21 cellular contexts compared by ENCODE assay signal in genomic region chr6:17908831-17909230, GRCh38.
DNase-seq lines count a peak whose midpoint lies in the region; ATAC-seq, FAIRE-seq and TF ChIP-seq lines count a peak whose summit lies in the region.
"Had no signal": no experiment of that assay in that cellular context is flagged by ENCODE, and none has a peak within 500 bp of the region (broad histone marks: within the 10 kb centered on the region; RNA-seq: fewer than 3 reads in every experiment).

No MANE protein-coding gene starts in this region.

- no peak overlapping the region for H3K4me3 Mint-ChIP-seq in activated naive CD8-positive, alpha-beta T cell treated with anti-CD3 and anti-CD28 coated beads, Interleukin-2, amount 10 ng/mL, durations not matched to agents 7 days and 5 days
- H3K4me3 Mint-ChIP-seq in activated naive CD8-positive, alpha-beta T cell treated with anti-CD3 and anti-CD28 coated beads for 36 hours = no peak overlapping the region
- no peak overlapping the region for H3K4me3 Mint-ChIP-seq in activated T-helper 1 cell treated with anti-CD3 and anti-CD28 coated beads, Interleukin-12 subunit alpha, Interleukin-12 subunit beta, Interleukin-2, Interleukin-4 antibody, amounts not matched to agents 30 ng/mL and 10 ng/mL and 1 ng/mL, durations not matched to agents 14 hours and 24 hours and 36 hours
- H3K4me3 Mint-ChIP-seq: activated CD8-positive, alpha-beta T cell treated with anti-CD3 and anti-CD28 coated beads for 36 hours; T-helper 1 cell treated with Interleukin-12 subunit alpha and Interleukin-12 subunit beta and Interleukin-4 antibody, amounts not matched to agents 30 μg/mL and 1 μg/mL, for 36 hours had no signal

- DNase-seq in activated naive CD8-positive, alpha-beta T cell treated with anti-CD3 and anti-CD28 coated beads, Interleukin-2, amount 10 ng/mL, durations not matched to agents 7 days and 5 days = no peak
- no peak for DNase-seq in activated naive CD8-positive, alpha-beta T cell treated with anti-CD3 and anti-CD28 coated beads for 36 hours
- DNase-seq in amniotic epithelial cell (ENCODE audit: low read depth) (peak; percentile 19), HepG2 (ENCODE audit: low spot score) (peak; percentile 56), upper lobe of left lung (no peak), NCI-H2107 treated with DMSO at 0.1 percent for 48 hours (lab: John Stamatoyannopoulos, UW; ENCODE audit: unreplicated experiment) (no peak), dermis blood vessel endothelial cell (no peak)
- DNase-seq in activated T-helper 1 cell treated with anti-CD3 and anti-CD28 coated beads, Interleukin-12 subunit alpha, Interleukin-12 subunit beta, Interleukin-2, Interleukin-4 antibody, amounts not matched to agents 30 ng/mL and 10 ng/mL and 1 ng/mL, durations not matched to agents 14 hours and 24 hours and 36 hours (ENCODE audit: low spot score) = no peak
- DNase-seq: activated CD8-positive, alpha-beta T cell treated with anti-CD3 and anti-CD28 coated beads for 36 hours; activated T-cell treated with anti-CD3 and anti-CD28 coated beads, Interleukin-2, amount 50 U/mL, for 48 hours; C1 segment of cervical spinal cord; DMS53; NCI-H187 treated with DMSO at 0.1 percent for 48 hours; SIG-M5; stimulated activated naive CD8-positive, alpha-beta T cell treated with anti-CD3 and anti-CD28 coated beads, Interleukin-15, Interleukin-2, amounts not matched to agents 100 U/mL and 50 U/mL, for 24 hours had no signal

- H3K4me1 ChIP-seq in HepG2 (ENCODE audit: insufficient read depth, low read length) = peaks cover 19% of the 10 kb centered on the region
- H3K4me1 ChIP-seq in upper lobe of left lung = peaks cover 45 to 53% (median 47%) of the 10 kb centered on the region in 4 donors

- H3K27ac ChIP-seq in HepG2 (ENCODE audit: extremely low read length, insufficient read depth, low read length) = peak overlapping the region; percentile 15
- H3K27ac ChIP-seq in upper lobe of left lung = peak overlapping the region; percentile 69 to 82 (median 74)
- H3K27ac ChIP-seq: cardiac muscle cell had no signal

- in situ Hi-C loops in HepG2 (cut with HindIII; ENCODE audit: extremely low pct_ligation_motif_present, low pct_unique_long_range_greater_than_20kb) = no loop called here

- no peak for TF ChIP-seq EP300 in HepG2 (IDR thresholded peaks at IDR 0.05; ENCODE audit: low read depth in 2 of 2, low read length in 2 of 2)
- no peak for TF ChIP-seq EP300 in HepG2 (CRISPR knock-in tag; IDR thresholded peaks at IDR 0.05; ENCODE audit: borderline replicate concordance)
- no peak for TF ChIP-seq EP300 in upper lobe of left lung (IDR thresholded peaks at IDR 0.05)

- no peak overlapping the region for H3K4me2 ChIP-seq in HepG2 (ENCODE audit: low read depth, low read length)
- H3K4me2 ChIP-seq: hepatocyte had no signal

- WGBS in HepG2 (ENCODE audit: low lambda C conversion rate) = 57% methylated on average over 4 of the region's 4 CpGs
- WGBS in upper lobe of left lung, 2 donors = 62 to 78% methylated on average over 4 of the region's 4 CpGs

- intact Hi-C loops in HepG2 (cut with micrococcal nuclease; ENCODE audit: unreplicated experiment) = no loop called here
- intact Hi-C loops in activated T-helper 1 cell treated with anti-CD3 and anti-CD28 coated beads, Interleukin-12 subunit alpha, Interleukin-12 subunit beta, Interleukin-2, Interleukin-4 antibody, amounts not matched to agents 30 ng/mL and 10 ng/mL and 1 ng/mL, durations not matched to agents 14 hours and 24 hours and 36 hours (cut with micrococcal nuclease) = no loop called here

- peaks cover 24% of the 10 kb centered on the region for H3K4me1 Mint-ChIP-seq in activated naive CD8-positive, alpha-beta T cell treated with anti-CD3 and anti-CD28 coated beads, Interleukin-2, amount 10 ng/mL, durations not matched to agents 7 days and 5 days
- peaks cover 12% of the 10 kb centered on the region for H3K4me1 Mint-ChIP-seq in activated naive CD8-positive, alpha-beta T cell treated with anti-CD3 and anti-CD28 coated beads for 36 hours
- H3K4me1 Mint-ChIP-seq in activated T-helper 1 cell treated with anti-CD3 and anti-CD28 coated beads, Interleukin-12 subunit alpha, Interleukin-12 subunit beta, Interleukin-2, Interleukin-4 antibody, amounts not matched to agents 30 ng/mL and 10 ng/mL and 1 ng/mL, durations not matched to agents 14 hours and 24 hours and 36 hours (ENCODE audit: low read depth) = peaks cover 22% of the 10 kb centered on the region

- no peak for FAIRE-seq in HepG2 (lab: Jason Lieb, UNC)
- FAIRE-seq: islet of Langerhans had no signal

- TF ChIP-seq POLR2A in HepG2 (IDR thresholded peaks at IDR 0.05; ENCODE audit: insufficient read depth in 1 of 2, low read depth in 2 of 2, low read length in 2 of 2) (no peak), upper lobe of left lung (IDR thresholded peaks at IDR 0.05) (no peak)

- no peaks in the 10 kb centered on the region for H4K20me1 ChIP-seq in HepG2 (ENCODE audit: insufficient read depth, low read length)

- H3K9me3 Mint-ChIP-seq in activated naive CD8-positive, alpha-beta T cell treated with anti-CD3 and anti-CD28 coated beads, Interleukin-2, amount 10 ng/mL, durations not matched to agents 7 days and 5 days = peaks cover 11% of the 10 kb centered on the region
- H3K9me3 Mint-ChIP-seq in activated naive CD8-positive, alpha-beta T cell treated with anti-CD3 and anti-CD28 coated beads for 36 hours = peaks cover 3% of the 10 kb centered on the region
- peaks cover 8% of the 10 kb centered on the region for H3K9me3 Mint-ChIP-seq in activated T-helper 1 cell treated with anti-CD3 and anti-CD28 coated beads, Interleukin-12 subunit alpha, Interleukin-12 subunit beta, Interleukin-2, Interleukin-4 antibody, amounts not matched to agents 30 ng/mL and 10 ng/mL and 1 ng/mL, durations not matched to agents 14 hours and 24 hours and 36 hours
- H3K9me3 Mint-ChIP-seq: activated CD8-positive, alpha-beta T cell treated with anti-CD3 and anti-CD28 coated beads for 36 hours had no signal

- peaks cover 16% of the 10 kb centered on the region for H3K27me3 Mint-ChIP-seq in activated naive CD8-positive, alpha-beta T cell treated with anti-CD3 and anti-CD28 coated beads, Interleukin-2, amount 10 ng/mL, durations not matched to agents 7 days and 5 days
- H3K27me3 Mint-ChIP-seq in activated naive CD8-positive, alpha-beta T cell treated with anti-CD3 and anti-CD28 coated beads for 36 hours = peaks cover 24% of the 10 kb centered on the region
- H3K27me3 Mint-ChIP-seq in activated T-helper 1 cell treated with anti-CD3 and anti-CD28 coated beads, Interleukin-12 subunit alpha, Interleukin-12 subunit beta, Interleukin-2, Interleukin-4 antibody, amounts not matched to agents 30 ng/mL and 10 ng/mL and 1 ng/mL, durations not matched to agents 14 hours and 24 hours and 36 hours (ENCODE audit: insufficient read depth) = peaks cover 7% of the 10 kb centered on the region

- H3K36me3 ChIP-seq in HepG2 (replicated peaks in 1 of 2; ENCODE audit: control insufficient read depth in 1 of 2, insufficient read depth in 2 of 2, low read length in 2 of 2) (no peaks in the 10 kb centered on the region), upper lobe of left lung (no peaks in the 10 kb centered on the region)
- H3K36me3 ChIP-seq: cardiac muscle cell, tibial nerve had no signal

- H2AFZ ChIP-seq in HepG2 (ENCODE audit: low read length) = no peak overlapping the region
- H2AFZ ChIP-seq: hepatocyte had no signal

- CTCF ChIA-PET in HepG2 (lab: Yijun Ruan, JAX; ENCODE audit: low intra/inter-chr PET ratio, low total read pairs) = no interaction called here

- TF ChIP-seq CTCF in HepG2 (CRISPR knock-in tag; IDR thresholded peaks at IDR 0.05) (no peak), upper lobe of left lung (IDR thresholded peaks at IDR 0.05) (no peak)

- H3K4me3 ChIP-seq in HepG2 (replicated peaks in 1 of 3; ENCODE audit: insufficient read depth in 1 of 3, low read depth in 2 of 3, low read length in 3 of 3) = no peak overlapping the region
- no peak overlapping the region for H3K4me3 ChIP-seq in upper lobe of left lung
- H3K4me3 ChIP-seq: cardiac muscle cell, hepatocyte, tibial nerve had no signal

- TF ChIP-seq RAD21 in HepG2 (CRISPR knock-in tag; IDR thresholded peaks at IDR 0.05) = no peak

- no peaks in the 10 kb centered on the region for H3K9me3 ChIP-seq in HepG2 (ENCODE audit: low read length)
- no peaks in the 10 kb centered on the region for H3K9me3 ChIP-seq in upper lobe of left lung
- H3K9me3 ChIP-seq: tibial nerve had no signal

- H3K9ac ChIP-seq in HepG2 (ENCODE audit: insufficient read depth, low read depth, low read length) = no peak overlapping the region

- POLR2A ChIA-PET in activated naive CD8-positive, alpha-beta T cell treated with anti-CD3 and anti-CD28 coated beads, Interleukin-2, amount 10 ng/mL, durations not matched to agents 7 days and 5 days (lab: Charles Lee) = no interaction called here
- POLR2A ChIA-PET in HepG2 (lab: Yijun Ruan, JAX) = no interaction called here

- ATAC-seq in activated naive CD8-positive, alpha-beta T cell treated with anti-CD3 and anti-CD28 coated beads, Interleukin-2, amount 10 ng/mL, durations not matched to agents 7 days and 5 days (ENCODE audit: low read depth) = no peak
- ATAC-seq in HepG2 (peak; percentile 71), upper lobe of left lung (ENCODE audit: low FRiP score in 2 of 2) (peak in 1 of 2 donors; percentile 11)
- ATAC-seq: activated CD8-positive, alpha-beta T cell treated with anti-CD3 and anti-CD28 coated beads for 36 hours; activated naive CD4-positive, alpha-beta T cell treated with anti-CD3 and anti-CD28 coated beads, Interleukin-2, amount 50 U/mL, for 72 hours; stimulated activated naive CD8-positive, alpha-beta T cell treated with anti-CD3 and anti-CD28 coated beads, Interleukin-15, Interleukin-2, amounts not matched to agents 100 U/mL and 50 U/mL, for 24 hours had no signal

- H3K27ac Mint-ChIP-seq in activated naive CD8-positive, alpha-beta T cell treated with anti-CD3 and anti-CD28 coated beads, Interleukin-2, amount 10 ng/mL, durations not matched to agents 7 days and 5 days = peak overlapping the region; percentile 5
- no peak overlapping the region for H3K27ac Mint-ChIP-seq in activated naive CD8-positive, alpha-beta T cell treated with anti-CD3 and anti-CD28 coated beads for 36 hours
- no peak overlapping the region for H3K27ac Mint-ChIP-seq in activated T-helper 1 cell treated with anti-CD3 and anti-CD28 coated beads, Interleukin-12 subunit alpha, Interleukin-12 subunit beta, Interleukin-2, Interleukin-4 antibody, amounts not matched to agents 30 ng/mL and 10 ng/mL and 1 ng/mL, durations not matched to agents 14 hours and 24 hours and 36 hours
- H3K27ac Mint-ChIP-seq: activated CD8-positive, alpha-beta T cell treated with anti-CD3 and anti-CD28 coated beads for 36 hours; activated naive CD4-positive, alpha-beta T cell treated with anti-CD3 and anti-CD28 coated beads, Interleukin-2, amount 50 U/mL, for 72 hours; T-helper 1 cell treated with Interleukin-12 subunit alpha and Interleukin-12 subunit beta and Interleukin-4 antibody, amounts not matched to agents 30 μg/mL and 1 μg/mL, for 36 hours had no signal

- H3K79me2 ChIP-seq in HepG2 (ENCODE audit: insufficient read depth, low read length) = peaks cover 3% of the 10 kb centered on the region

- H3K27me3 ChIP-seq in HepG2 (ENCODE audit: control insufficient read depth in 1 of 2, insufficient read depth in 2 of 2, low read length in 2 of 2) (no peaks in the 10 kb centered on the region), upper lobe of left lung (no peaks in the 10 kb centered on the region)
- H3K27me3 ChIP-seq: cardiac muscle cell, hepatocyte, tibial nerve had no signal

- no TSS peak for BruUV-seq in HepG2 (replicated peaks; lab: Mats Ljungman, UMichigan)

- peaks cover 15% of the 10 kb centered on the region for H3K36me3 Mint-ChIP-seq in activated naive CD8-positive, alpha-beta T cell treated with anti-CD3 and anti-CD28 coated beads, Interleukin-2, amount 10 ng/mL, durations not matched to agents 7 days and 5 days
- H3K36me3 Mint-ChIP-seq in activated naive CD8-positive, alpha-beta T cell treated with anti-CD3 and anti-CD28 coated beads for 36 hours = no peaks in the 10 kb centered on the region
- H3K36me3 Mint-ChIP-seq in activated T-helper 1 cell treated with anti-CD3 and anti-CD28 coated beads, Interleukin-12 subunit alpha, Interleukin-12 subunit beta, Interleukin-2, Interleukin-4 antibody, amounts not matched to agents 30 ng/mL and 10 ng/mL and 1 ng/mL, durations not matched to agents 14 hours and 24 hours and 36 hours (ENCODE audit: low read depth) = no peaks in the 10 kb centered on the region

Comparison
In these comparisons a context has a peak if more than half of its experiments do, and no peak if none do; other contexts are left out.
1. DNase-seq: peak in amniotic epithelial cell (single experiment) and HepG2 (single experiment); none in activated naive CD8-positive, alpha-beta T cell treated with anti-CD3 and anti-CD28 coated beads, Interleukin-2, amount 10 ng/mL, durations not matched to agents 7 days and 5 days (single experiment), activated naive CD8-positive, alpha-beta T cell treated with anti-CD3 and anti-CD28 coated beads for 36 hours (single experiment), upper lobe of left lung (0 of 2), activated T-helper 1 cell treated with anti-CD3 and anti-CD28 coated beads, Interleukin-12 subunit alpha, Interleukin-12 subunit beta, Interleukin-2, Interleukin-4 antibody, amounts not matched to agents 30 ng/mL and 10 ng/mL and 1 ng/mL, durations not matched to agents 14 hours and 24 hours and 36 hours (single experiment), NCI-H2107 treated with DMSO at 0.1 percent for 48 hours (single experiment) and dermis blood vessel endothelial cell (single experiment).